ENCODE assay signal across 8 cellular contexts in the genomic region with DNA sequence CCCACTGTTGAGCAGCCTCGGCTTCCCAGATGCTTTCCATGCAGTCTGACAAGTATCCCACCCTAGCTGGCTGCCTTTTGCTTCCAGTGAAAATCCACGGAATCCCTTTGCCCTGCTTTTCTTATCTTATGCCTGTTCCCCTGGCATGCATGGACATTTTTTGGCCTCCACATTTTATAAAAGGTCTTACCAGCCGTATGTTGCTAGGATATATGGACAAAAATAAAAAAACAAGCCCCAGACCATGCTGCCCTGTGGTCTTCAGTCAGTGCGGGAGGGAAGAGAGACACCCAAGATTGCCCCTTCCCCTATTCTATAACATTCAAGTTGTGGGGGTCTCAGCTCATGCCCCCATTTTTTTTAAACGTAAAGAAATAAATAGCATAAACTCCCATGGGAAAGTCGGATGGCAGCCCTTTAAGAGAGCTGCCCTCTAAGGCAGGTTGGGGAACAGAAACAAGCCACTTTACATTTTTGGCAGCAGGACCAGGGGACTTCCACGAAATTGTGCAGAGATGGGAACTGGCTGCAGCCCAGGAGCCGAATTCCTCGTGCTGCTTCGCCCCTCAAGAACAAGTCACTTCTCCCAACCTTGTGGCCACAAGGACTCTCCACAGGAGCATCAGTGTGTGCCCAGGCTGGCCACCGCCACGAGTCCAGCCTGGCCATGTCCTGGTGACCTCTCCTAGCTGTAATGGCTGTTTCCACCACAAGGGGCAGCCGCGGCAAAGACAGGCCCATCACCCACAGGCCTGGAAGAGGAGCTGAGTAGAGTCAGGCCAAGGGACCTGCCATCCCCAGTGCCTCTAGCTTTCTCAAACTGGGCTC.
A peak's percentile ranks its signal among the peaks of the same experiment; 100 is the strongest.
DNase-seq lines count a peak whose midpoint lies in the region; ATAC-seq and TF ChIP-seq lines count a peak whose summit lies in the region.

No MANE protein-coding gene starts in this region.

- H3K9me3 Mint-ChIP-seq in effector memory CD8-positive, alpha-beta T cell: no peaks in the 10 kb centered on the region
- H3K9me3 Mint-ChIP-seq in mesothelial cell of epicardium: no peaks in the 10 kb centered on the region

- ATAC-seq in GM18511 (IDR thresholded peaks at IDR 0.05; ENCODE audit: unreplicated experiment) (peak; percentile 67), HG02870 (IDR thresholded peaks at IDR 0.05; ENCODE audit: unreplicated experiment) (no peak)
- ATAC-seq in effector memory CD8-positive, alpha-beta T cell (replicated peaks): no peak

- peak; percentile 81 for TF ChIP-seq CTCF in mesothelial cell of epicardium (IDR thresholded peaks at IDR 0.05; ENCODE audit: unreplicated experiment)

- no peaks in the 10 kb centered on the region for H3K9me3 ChIP-seq in stomach smooth muscle (ENCODE audit: control insufficient read depth in 2 of 2, low read length in 2 of 2)

- peak overlapping the region; percentile 49 for H3K27ac ChIP-seq in stomach smooth muscle (ENCODE audit: low read length)

- H3K27ac Mint-ChIP-seq in effector memory CD8-positive, alpha-beta T cell: no peak overlapping the region
- H3K27ac Mint-ChIP-seq in mesothelial cell of epicardium: no peak overlapping the region

- no peaks in the 10 kb centered on the region for H3K36me3 Mint-ChIP-seq in effector memory CD8-positive, alpha-beta T cell (ENCODE audit: insufficient read depth)
- H3K36me3 Mint-ChIP-seq in mesothelial cell of epicardium: no peaks in the 10 kb centered on the region

- H3K27me3 ChIP-seq in stomach smooth muscle (ENCODE audit: control insufficient read depth in 1 of 2, insufficient read depth in 2 of 2, low read length in 2 of 2): no peaks in the 10 kb centered on the region

- DNase-seq in AG08396 (ENCODE audit: low spot score) (peak; percentile 79), Kasumi-1 (lab: John Stamatoyannopoulos, UW) (peak; percentile 21 to 31), mesothelial cell of epicardium (ENCODE audit: low spot score in 2 of 2, unreplicated experiment in 2 of 2) (peak in 1 of 2 experiments; percentile 70)
- peak; percentile 69 for DNase-seq in activated CD4-positive, alpha-beta T cell treated with anti-CD3 and anti-CD28 coated beads for 48 hours
- peak; percentile 12 to 21 (median 14) for DNase-seq in effector memory CD8-positive, alpha-beta T cell

- no peaks in the 10 kb centered on the region for H3K36me3 ChIP-seq in stomach smooth muscle (ENCODE audit: control insufficient read depth in 2 of 2, insufficient read depth in 2 of 2, low read length in 2 of 2)

- no peak overlapping the region for H3K4me3 Mint-ChIP-seq in effector memory CD8-positive, alpha-beta T cell
- H3K4me3 Mint-ChIP-seq in mesothelial cell of epicardium: no peak overlapping the region

- H3K4me1 ChIP-seq in stomach smooth muscle (ENCODE audit: control insufficient read depth, insufficient read depth, low read length): peaks cover 15% of the 10 kb centered on the region

- H3K4me3 ChIP-seq in stomach smooth muscle (ENCODE audit: low read length in 2 of 2): peak overlapping the region in 1 of 2 donors; percentile 27

- H3K4me1 Mint-ChIP-seq in effector memory CD8-positive, alpha-beta T cell (ENCODE audit: low read depth in 2 of 2): peaks cover 0 to 2% of the 10 kb centered on the region in 2 donors
- peaks cover 21% of the 10 kb centered on the region for H3K4me1 Mint-ChIP-seq in mesothelial cell of epicardium

- peaks cover 21 to 27% of the 10 kb centered on the region in 2 donors for H3K27me3 Mint-ChIP-seq in effector memory CD8-positive, alpha-beta T cell
- H3K27me3 Mint-ChIP-seq in mesothelial cell of epicardium (ENCODE audit: low read depth): no peaks in the 10 kb centered on the region

- H3K9ac ChIP-seq in stomach smooth muscle (ENCODE audit: low read length in 2 of 2): peak overlapping the region in 1 of 2 donors; percentile 7
